8 cellular contexts compared by ENCODE assay signal in the genomic region with DNA sequence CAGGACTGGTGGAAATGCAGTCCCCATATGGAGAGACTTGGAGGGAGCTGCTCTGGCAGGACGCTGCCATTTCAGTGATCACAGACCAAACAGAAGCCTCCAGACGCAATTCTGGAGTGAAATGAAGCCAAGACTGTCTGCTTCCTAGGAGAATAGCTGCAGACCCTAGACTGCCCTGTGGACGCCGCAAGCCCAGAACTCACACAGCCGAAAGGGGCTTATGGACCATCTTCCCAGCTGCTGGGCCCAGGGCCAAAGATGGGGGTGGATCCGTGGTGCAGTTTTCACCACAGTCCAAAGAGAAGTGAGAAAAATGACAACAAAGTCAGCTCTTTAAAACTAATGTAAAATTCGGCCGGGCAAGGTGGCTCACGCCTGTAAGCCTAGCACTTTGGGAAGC.
"Had no signal": no experiment of that assay in that cellular context is flagged by ENCODE, and none has a peak within 500 bp of the region (broad histone marks: within the 10 kb centered on the region; RNA-seq: fewer than 3 reads in every experiment).

No MANE protein-coding gene starts in this region.

- H3K9ac ChIP-seq: KMS-11 had no signal

- H3K4me3 ChIP-seq: K562 had no signal

- FAIRE-seq: HepG2, HTR-8/SVneo, K562 had no signal

- DNase-seq: IMR-90, KBM-7, KG1 had no signal

- H3K27ac ChIP-seq: HL-60, KMS-11 had no signal

- H3K4me2 ChIP-seq: KMS-11 had no signal
